13 cellular contexts compared by ENCODE assay signal in the genomic region with DNA sequence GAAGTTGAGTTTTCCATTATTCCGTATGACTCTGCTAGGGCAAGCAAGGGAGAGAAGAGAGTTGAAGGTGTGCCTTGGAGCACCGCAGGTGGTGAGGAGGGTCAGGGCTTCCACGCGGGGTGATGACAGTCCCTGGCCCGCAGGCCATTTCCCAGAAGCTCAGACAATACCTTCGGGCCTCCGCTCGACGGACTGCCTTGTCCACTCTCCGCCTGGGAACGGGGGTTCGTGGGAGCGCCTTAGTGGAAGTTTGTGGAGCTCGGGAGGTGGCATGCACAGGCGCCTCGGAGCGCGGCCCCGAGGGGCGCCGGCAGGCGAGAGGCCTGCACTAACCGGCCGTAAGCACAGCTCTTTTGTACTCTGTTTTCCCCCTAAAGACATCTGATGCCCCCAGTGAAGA.
DNase-seq lines count a peak whose midpoint lies in the region; ATAC-seq, FAIRE-seq and TF ChIP-seq lines count a peak whose summit lies in the region.
"Had no signal": no experiment of that assay in that cellular context is flagged by ENCODE, and none has a peak within 500 bp of the region (broad histone marks: within the 10 kb centered on the region; RNA-seq: fewer than 3 reads in every experiment).

No MANE protein-coding gene starts in this region.

- DNase-seq in right cardiac atrium (peak in 2 of 3 donors; percentile 45 to 48), cardiac septum (ENCODE audit: low spot score) (no peak), osteoblast (ENCODE audit: insufficient read length, low spot score, missing footprints) (no peak), activated gamma-delta T cell (lab: John Stamatoyannopoulos, UW) (no peak), NCI-H146 (lab: John Stamatoyannopoulos, UW) (no peak), nucleus accumbens (lab: John Stamatoyannopoulos, UW) (no peak), GM19239 (ENCODE audit: insufficient read length, low spot score) (no peak)
- no peak for DNase-seq in effector memory CD4-positive, alpha-beta T cell
- DNase-seq: MG63 had no signal

- H4K20me1 ChIP-seq in osteoblast (ENCODE audit: insufficient read depth, low read length) = no peaks in the 10 kb centered on the region
- H4K20me1 ChIP-seq: BLaER1 treated with 17β-estradiol and CSF1 and Interleukin-3, amounts not matched to agents 10 nM and 100 nM had no signal

- no peaks in the 10 kb centered on the region for H3K79me2 ChIP-seq in osteoblast (ENCODE audit: insufficient read depth, low read length)

- peak overlapping the region; percentile 88 for H2AFZ ChIP-seq in osteoblast (ENCODE audit: low read length)

- H3K4me2 ChIP-seq in osteoblast (ENCODE audit: insufficient read depth, low read length) = peak overlapping the region; percentile 75
- H3K4me2 ChIP-seq: BLaER1 treated with 17β-estradiol and CSF1 and Interleukin-3, amounts not matched to agents 10 nM and 100 nM had no signal

- intact Hi-C loops in right cardiac atrium (cut with DNase I) = no loop called here
- intact Hi-C loops in cardiac septum (cut with DNase I) = no loop called here

- H3K4me1 ChIP-seq in right cardiac atrium (ENCODE audit: control insufficient read depth, insufficient read depth, low read length) = no peaks in the 10 kb centered on the region
- H3K4me1 ChIP-seq in effector memory CD4-positive, alpha-beta T cell (ENCODE audit: control insufficient read depth, insufficient read depth, low read length, poor library complexity, severe bottlenecking) = peaks cover 7% of the 10 kb centered on the region
- H3K4me1 ChIP-seq in osteoblast (ENCODE audit: insufficient read depth, low read length) = no peaks in the 10 kb centered on the region
- H3K4me1 ChIP-seq: foreskin keratinocyte had no signal

- H3K27ac ChIP-seq in right cardiac atrium (ENCODE audit: low read length) (no peak overlapping the region), osteoblast (ENCODE audit: low read depth, low read length) (no peak overlapping the region)
- H3K27ac ChIP-seq in effector memory CD4-positive, alpha-beta T cell (ENCODE audit: insufficient read depth, low read length, poor library complexity, severe bottlenecking) = no peak overlapping the region
- H3K27ac ChIP-seq: BLaER1 treated with 17β-estradiol and CSF1 and Interleukin-3, amounts not matched to agents 10 nM and 100 nM; foreskin keratinocyte had no signal

- WGBS in right cardiac atrium = 72% methylated on average over 24 of the region's 24 CpGs

- no peaks in the 10 kb centered on the region for H3K36me3 ChIP-seq in effector memory CD4-positive, alpha-beta T cell (ENCODE audit: control insufficient read depth, insufficient read depth, low read length)
- H3K36me3 ChIP-seq in osteoblast (ENCODE audit: insufficient read depth, low read length) = no peaks in the 10 kb centered on the region
- H3K36me3 ChIP-seq: BLaER1 treated with 17β-estradiol and CSF1 and Interleukin-3, amounts not matched to agents 10 nM and 100 nM; MG63 had no signal

- peak in 1 of 2 donors; percentile 11 for ATAC-seq in right cardiac atrium

- H3K9me3 ChIP-seq in right cardiac atrium (ENCODE audit: control insufficient read depth, low read length) (no peaks in the 10 kb centered on the region), osteoblast (ENCODE audit: low read depth, low read length) (no peaks in the 10 kb centered on the region)
- H3K9me3 ChIP-seq in effector memory CD4-positive, alpha-beta T cell (ENCODE audit: control insufficient read depth, low read length) = no peaks in the 10 kb centered on the region
- H3K9me3 ChIP-seq: MG63 had no signal

- TF ChIP-seq CTCF in osteoblast (IDR thresholded peaks at IDR 0.05; ENCODE audit: extremely low read depth, low read depth, low read length) = no peak

- H3K27me3 ChIP-seq in right cardiac atrium (ENCODE audit: control insufficient read depth, insufficient read depth) = no peaks in the 10 kb centered on the region
- peaks cover 15% of the 10 kb centered on the region for H3K27me3 ChIP-seq in effector memory CD4-positive, alpha-beta T cell (replicated peaks; ENCODE audit: control insufficient read depth, insufficient read depth, low read length, poor library complexity, severe bottlenecking)
- peaks cover 6% of the 10 kb centered on the region for H3K27me3 ChIP-seq in osteoblast (ENCODE audit: insufficient read depth, low read length)
- H3K27me3 ChIP-seq: BLaER1 treated with 17β-estradiol and CSF1 and Interleukin-3, amounts not matched to agents 10 nM and 100 nM; MG63 had no signal

- no peak for FAIRE-seq in GM19239 (lab: Jason Lieb, UNC)
- FAIRE-seq: H54, kidney had no signal

- H3K4me3 ChIP-seq in right cardiac atrium (ENCODE audit: low read length) = peak overlapping the region; percentile 35
- H3K4me3 ChIP-seq in effector memory CD4-positive, alpha-beta T cell (ENCODE audit: insufficient read depth, low read depth, low read length, poor library complexity, severe bottlenecking) = peak overlapping the region; percentile 48
- peak overlapping the region; percentile 65 for H3K4me3 ChIP-seq in osteoblast (ENCODE audit: insufficient read depth, low read length)
- H3K4me3 ChIP-seq: BLaER1 treated with 17β-estradiol and CSF1 and Interleukin-3, amounts not matched to agents 10 nM and 100 nM; MG63 had no signal

Comparison
In these comparisons a context has a peak if more than half of its experiments do, and no peak if none do; other contexts are left out.
1. DNase-seq: peak in right cardiac atrium (2 of 3); none in cardiac septum (single experiment), effector memory CD4-positive, alpha-beta T cell (0 of 3), osteoblast (single experiment), activated gamma-delta T cell (single experiment), NCI-H146 (single experiment), nucleus accumbens (0 of 56) and GM19239 (single experiment).
2. Peak in every context shown above with its lines, with median percentiles within 50 percentile points of each other: H3K4me3 ChIP-seq.